ENCODE assay signal across 3 cellular contexts in the genomic region with DNA sequence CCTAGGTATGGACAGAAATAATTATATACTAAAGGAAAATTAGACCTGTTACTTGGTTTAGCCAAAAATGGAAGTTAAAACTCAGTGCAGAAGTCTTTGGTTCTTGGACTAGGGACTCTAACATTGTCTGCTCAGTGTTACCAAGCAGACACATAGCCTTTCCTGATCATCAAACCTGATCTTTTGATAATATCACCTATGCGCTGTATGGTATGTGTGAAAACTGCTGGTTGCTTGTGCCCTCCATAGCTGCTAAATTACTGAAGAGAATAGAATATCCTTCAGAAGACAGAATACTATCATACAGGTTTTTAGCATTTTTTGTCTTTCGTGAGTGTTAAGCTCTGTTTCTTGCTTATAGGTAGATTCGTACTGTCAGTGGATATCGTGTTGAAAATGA.
TF ChIP-seq lines count a peak whose summit lies in the region.

No MANE protein-coding gene starts in this region.

TF ChIP-seq in SK-N-SH, 30 proteins besides CTCF, POLR2A, EP300 and RAD21 (continued from another document):
- TF ChIP-seq GATA2 (CRISPR knock-in tag; IDR thresholded peaks at IDR 0.05) (peak; percentile 70), EZH2phosphoT487 (IDR thresholded peaks at IDR 0.05; ENCODE audit: borderline replicate concordance, low read depth) (no peak), TCF12 (IDR thresholded peaks at IDR 0.05) (no peak)

TF ChIP-seq in SK-N-SH treated with all-trans-retinoic acid at 6 μM for 48 hours, 23 proteins besides CTCF, POLR2A, EP300 and RAD21 (continued from another document):
- TF ChIP-seq TSHZ2 (CRISPR knock-in tag; IDR thresholded peaks at IDR 0.05), result no peak
- TF ChIP-seq, protein P1, sequence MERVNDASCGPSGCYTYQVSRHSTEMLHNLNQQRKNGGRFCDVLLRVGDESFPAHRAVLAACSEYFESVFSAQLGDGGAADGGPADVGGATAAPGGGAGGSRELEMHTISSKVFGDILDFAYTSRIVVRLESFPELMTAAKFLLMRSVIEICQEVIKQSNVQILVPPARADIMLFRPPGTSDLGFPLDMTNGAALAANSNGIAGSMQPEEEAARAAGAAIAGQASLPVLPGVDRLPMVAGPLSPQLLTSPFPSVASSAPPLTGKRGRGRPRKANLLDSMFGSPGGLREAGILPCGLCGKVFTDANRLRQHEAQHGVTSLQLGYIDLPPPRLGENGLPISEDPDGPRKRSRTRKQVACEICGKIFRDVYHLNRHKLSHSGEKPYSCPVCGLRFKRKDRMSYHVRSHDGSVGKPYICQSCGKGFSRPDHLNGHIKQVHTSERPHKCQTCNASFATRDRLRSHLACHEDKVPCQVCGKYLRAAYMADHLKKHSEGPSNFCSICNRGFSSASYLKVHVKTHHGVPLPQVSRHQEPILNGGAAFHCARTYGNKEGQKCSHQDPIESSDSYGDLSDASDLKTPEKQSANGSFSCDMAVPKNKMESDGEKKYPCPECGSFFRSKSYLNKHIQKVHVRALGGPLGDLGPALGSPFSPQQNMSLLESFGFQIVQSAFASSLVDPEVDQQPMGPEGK (CRISPR knock-in tag; IDR thresholded peaks at IDR 0.05; ENCODE audit: borderline replicate concordance), result no peak
- TF ChIP-seq CSRNP3 (CRISPR knock-in tag; IDR thresholded peaks at IDR 0.05), result no peak
- no peak for TF ChIP-seq ZFP30 (CRISPR knock-in tag; IDR thresholded peaks at IDR 0.05)
- TF ChIP-seq ZNF8 (CRISPR knock-in tag; IDR thresholded peaks at IDR 0.05), result no peak
- TF ChIP-seq ARNTL (CRISPR knock-in tag; IDR thresholded peaks at IDR 0.05; ENCODE audit: borderline replicate concordance, low read depth), result no peak
- no peak for TF ChIP-seq BACH2 (CRISPR knock-in tag; IDR thresholded peaks at IDR 0.05; ENCODE audit: borderline replicate concordance)
- no peak for TF ChIP-seq SNAI2 (CRISPR knock-in tag; IDR thresholded peaks at IDR 0.05)

TF ChIP-seq in neural cell, 6 proteins besides CTCF, POLR2A, EP300 and RAD21 (continued from another document):
- TF ChIP-seq REST (IDR thresholded peaks at IDR 0.05; ENCODE audit: borderline replicate concordance) (peak; percentile 7), SMC3 (conservative IDR thresholded peaks at IDR 0.05; ENCODE audit: poor library complexity) (no peak), MXI1 (conservative IDR thresholded peaks at IDR 0.05; ENCODE audit: poor library complexity, severe bottlenecking) (peak; percentile 20)
